Comparison of ENCODE assay signal across 15 cellular contexts in genomic region chr13:50283017-50283416, GRCh38.
DNase-seq lines count a peak whose midpoint lies in the region; ATAC-seq and TF ChIP-seq lines count a peak whose summit lies in the region.
"Had no signal": no experiment of that assay in that cellular context is flagged by ENCODE, and none has a peak within 500 bp of the region (broad histone marks: within the 10 kb centered on the region; RNA-seq: fewer than 3 reads in every experiment).

No MANE protein-coding gene starts in this region.

- POLR2A ChIA-PET in WTC11 (lab: Charles Lee): no interaction called here

- no peak overlapping the region for H2BK15ac ChIP-seq in mesenchymal stem cell (ENCODE audit: low read depth, poor library complexity, severe bottlenecking)

- H3K18ac ChIP-seq in mesenchymal stem cell (ENCODE audit: low read depth in 1 of 2, low read length in 2 of 2): no peak overlapping the region

- no peak overlapping the region for H3K27ac Mint-ChIP-seq in WTC11
- H3K27ac Mint-ChIP-seq in glutamatergic neuron (ENCODE audit: unreplicated experiment): no peak overlapping the region
- H3K27ac Mint-ChIP-seq: CD4-positive, alpha-beta memory T cell had no signal

- ATAC-seq in WTC11 (no peak), GM21447 (IDR thresholded peaks at IDR 0.05; ENCODE audit: unreplicated experiment) (no peak)

- CTCF ChIA-PET in WTC11 (lab: Charles Lee): no interaction called here

- no peak overlapping the region for H2AFZ ChIP-seq in mesenchymal stem cell (ENCODE audit: low read depth, low read length)

- H3K79me1 ChIP-seq in mesenchymal stem cell (replicated peaks; ENCODE audit: low read length, poor library complexity, severe bottlenecking): no peaks in the 10 kb centered on the region

- H3K27me3 ChIP-seq in mesenchymal stem cell (ENCODE audit: control insufficient read depth in 1 of 2, insufficient read depth in 1 of 2, low read length in 2 of 2): no peaks in the 10 kb centered on the region
- H3K27me3 ChIP-seq: BLaER1 treated with 17β-estradiol and CSF1 and Interleukin-3, amounts not matched to agents 10 nM and 100 nM had no signal

- H3K36me3 ChIP-seq in mesenchymal stem cell (ENCODE audit: control insufficient read depth in 1 of 2, insufficient read depth in 2 of 2, low read depth in 1 of 2, low read length in 2 of 2): no peaks in the 10 kb centered on the region
- H3K36me3 ChIP-seq: BLaER1 treated with 17β-estradiol and CSF1 and Interleukin-3, amounts not matched to agents 10 nM and 100 nM had no signal

- no peaks in the 10 kb centered on the region for H3K4me1 ChIP-seq in mesenchymal stem cell (ENCODE audit: control insufficient read depth, insufficient read depth, low read depth, low read length)

- H3K9me3 Mint-ChIP-seq in WTC11: peaks cover 3% of the 10 kb centered on the region; the same call in 1 of the 2 replicates
- no peaks in the 10 kb centered on the region for H3K9me3 Mint-ChIP-seq in glutamatergic neuron (ENCODE audit: unreplicated experiment)

- peak; percentile 24 to 38 for DNase-seq in NOMO-1 (lab: John Stamatoyannopoulos, UW; ENCODE audit: unreplicated experiment in 2 of 2)
- no peak for DNase-seq in NOMO-1 treated with dmso at 0.1 percent for 144 hours (lab: John Stamatoyannopoulos, UW; ENCODE audit: unreplicated experiment)
- DNase-seq in HuH-7 (ENCODE audit: low spot score): peak; percentile 8
- no peak for DNase-seq in WTC11 (ENCODE audit: low spot score)
- DNase-seq in mesenchymal stem cell: peak; percentile 25
- DNase-seq in glutamatergic neuron: no peak
- DNase-seq in kidney tubule cell (ENCODE audit: low spot score): no peak
- DNase-seq: 8988T; CD4-positive, alpha-beta memory T cell; DMS79 treated with DMSO at 0.1 percent for 48 hours; EL; GOT3; H9 had no signal

- H3K9ac ChIP-seq in mesenchymal stem cell (ENCODE audit: low read length): no peak overlapping the region
- H3K9ac ChIP-seq: BLaER1 treated with 17β-estradiol and CSF1 and Interleukin-3, amounts not matched to agents 10 nM and 100 nM had no signal

- 73% methylated on average over 2 of the region's 2 CpGs for WGBS in mesenchymal stem cell

- no peak overlapping the region for H2BK5ac ChIP-seq in mesenchymal stem cell (ENCODE audit: low read depth, low read length, poor library complexity, severe bottlenecking)

- no peak overlapping the region for H3K4me3 ChIP-seq in mesenchymal stem cell (ENCODE audit: insufficient read depth in 1 of 2, low read depth in 1 of 2, low read length in 2 of 2)
- H3K4me3 ChIP-seq: BLaER1 treated with 17β-estradiol and CSF1 and Interleukin-3, amounts not matched to agents 10 nM and 100 nM had no signal

- H3K4me1 Mint-ChIP-seq in WTC11 (peaks cover 73% of the 10 kb centered on the region), glutamatergic neuron (ENCODE audit: low read depth, unreplicated experiment) (no peaks in the 10 kb centered on the region)

- H3K27ac ChIP-seq in mesenchymal stem cell (ENCODE audit: low read length, poor library complexity, severe bottlenecking): no peak overlapping the region
- H3K27ac ChIP-seq: BLaER1 treated with 17β-estradiol and CSF1 and Interleukin-3, amounts not matched to agents 10 nM and 100 nM had no signal

- no peak overlapping the region for H3K4me2 ChIP-seq in mesenchymal stem cell (ENCODE audit: low read length, poor library complexity, severe bottlenecking)
- H3K4me2 ChIP-seq: BLaER1 treated with 17β-estradiol and CSF1 and Interleukin-3, amounts not matched to agents 10 nM and 100 nM had no signal

- no peak overlapping the region for H4K8ac ChIP-seq in mesenchymal stem cell (ENCODE audit: low read length)

- H3K4ac ChIP-seq in mesenchymal stem cell (ENCODE audit: low read depth in 1 of 2, low read length in 2 of 2): no peak overlapping the region

- H4K91ac ChIP-seq in mesenchymal stem cell (ENCODE audit: low read length): no peak overlapping the region

- H3K4me3 Mint-ChIP-seq in WTC11 (no peak overlapping the region), glutamatergic neuron (ENCODE audit: unreplicated experiment) (no peak overlapping the region)
- H3K4me3 Mint-ChIP-seq: CD4-positive, alpha-beta memory T cell; H9 had no signal

- no peak overlapping the region for H2BK120ac ChIP-seq in mesenchymal stem cell (ENCODE audit: low read depth, low read length)

- H3K27me3 Mint-ChIP-seq in WTC11 (ENCODE audit: low read depth) (no peaks in the 10 kb centered on the region), glutamatergic neuron (ENCODE audit: unreplicated experiment) (no peaks in the 10 kb centered on the region)
- H3K27me3 Mint-ChIP-seq: CD4-positive, alpha-beta memory T cell had no signal

- H2BK12ac ChIP-seq in mesenchymal stem cell (ENCODE audit: low read length in 2 of 2): no peak overlapping the region

- H3K36me3 Mint-ChIP-seq in WTC11: peaks cover 3% of the 10 kb centered on the region
- H3K36me3 Mint-ChIP-seq in glutamatergic neuron (ENCODE audit: unreplicated experiment): peaks cover 4% of the 10 kb centered on the region

- TF ChIP-seq CTCF in WTC11 (IDR thresholded peaks at IDR 0.05) (no peak), glutamatergic neuron (IDR thresholded peaks at IDR 0.05; ENCODE audit: partially characterized antibody, unreplicated experiment) (no peak)

- no peaks in the 10 kb centered on the region for H3K9me3 ChIP-seq in mesenchymal stem cell (ENCODE audit: control insufficient read depth, low read length)

- no peak overlapping the region for H2AK5ac ChIP-seq in mesenchymal stem cell (ENCODE audit: low read length, severe bottlenecking)

- no peak overlapping the region for H3K23ac ChIP-seq in mesenchymal stem cell (ENCODE audit: low read length in 2 of 2)

- no peak overlapping the region for H3K14ac ChIP-seq in mesenchymal stem cell (ENCODE audit: low read length in 2 of 2)

TF ChIP-seq in WTC11, 78 proteins besides CTCF, POLR2A, EP300 and RAD21:
- TF ChIP-seq RELA (CRISPR knock-in tag; IDR thresholded peaks at IDR 0.05; ENCODE audit: borderline replicate concordance): no peak
- peak; percentile 40; the same call in 1 of the 2 replicates for TF ChIP-seq GABPB1 (CRISPR knock-in tag; IDR thresholded peaks at IDR 0.05)

Comparison
In these comparisons a context has a peak if more than half of its experiments do, and no peak if none do; other contexts are left out.
1. DNase-seq: peak in NOMO-1 (2 of 2), HuH-7 (single experiment) and mesenchymal stem cell (single experiment); none in NOMO-1 treated with dmso at 0.1 percent for 144 hours (single experiment), WTC11 (single experiment), glutamatergic neuron (single experiment) and kidney tubule cell (single experiment).